10 cellular contexts compared by ENCODE assay signal in genomic region chr15:89813381-89814111, GRCh38. TPM values are rescaled to one million over a fixed set of nuclear protein-coding genes. Genes with fewer than 3 reads are reported as not detected.
DNase-seq lines count a peak whose midpoint lies in the region; ATAC-seq, FAIRE-seq and TF ChIP-seq lines count a peak whose summit lies in the region.
"Had no signal": no experiment of that assay in that cellular context is flagged by ENCODE, and none has a peak within 500 bp of the region (broad histone marks: within the 10 kb centered on the region; RNA-seq: fewer than 3 reads in every experiment).

No MANE protein-coding gene starts in this region.

- no peak overlapping the region for H3K9ac ChIP-seq in iPS-15b (ENCODE audit: low read depth, low read length)

- 82 to 90% (median 88%) methylated on average over 13 of the region's 13 CpGs for WGBS in small intestine, 3 donors

- H3K27ac Mint-ChIP-seq in T-helper 1 cell treated with Interleukin-12 subunit alpha and Interleukin-12 subunit beta and Interleukin-4 antibody, amounts not matched to agents 30 μg/mL and 1 μg/mL, for 36 hours = no peak overlapping the region

- DNase-seq in T-helper 1 cell (no peak), small intestine (no peak), HK-2 (ENCODE audit: unreplicated experiment) (no peak), T-helper 9 cell (no peak)
- DNase-seq: adrenal gland had no signal

- peaks cover 45% of the 10 kb centered on the region for H3K27me3 Mint-ChIP-seq in T-helper 1 cell treated with Interleukin-12 subunit alpha and Interleukin-12 subunit beta and Interleukin-4 antibody, amounts not matched to agents 30 μg/mL and 1 μg/mL, for 36 hours (ENCODE audit: low read depth)

- peak overlapping the region; percentile 98; the same call in 1 of the 2 replicates for H3K27ac ChIP-seq in VCaP
- peak overlapping the region; percentile 47 to 88 for H3K27ac ChIP-seq in small intestine (ENCODE audit: low read depth in 1 of 2, low read length in 1 of 2)

- peak overlapping the region; percentile 58 for H3K4me3 Mint-ChIP-seq in T-helper 1 cell treated with Interleukin-12 subunit alpha and Interleukin-12 subunit beta and Interleukin-4 antibody, amounts not matched to agents 30 μg/mL and 1 μg/mL, for 36 hours

- no peak for FAIRE-seq in small intestine (lab: Jason Lieb, UNC)
- FAIRE-seq: A204.1 had no signal

- peaks cover 6% of the 10 kb centered on the region for H3K36me3 Mint-ChIP-seq in T-helper 1 cell treated with Interleukin-12 subunit alpha and Interleukin-12 subunit beta and Interleukin-4 antibody, amounts not matched to agents 30 μg/mL and 1 μg/mL, for 36 hours (ENCODE audit: low read depth)

- H3K9me3 ChIP-seq in iPS-15b (ENCODE audit: control insufficient read depth, insufficient read depth, low read length) (peaks cover 4% of the 10 kb centered on the region), small intestine (ENCODE audit: control insufficient read depth, low read depth) (no peaks in the 10 kb centered on the region)
- H3K9me3 ChIP-seq: adrenal gland had no signal

- peaks cover 34% of the 10 kb centered on the region for H3K27me3 ChIP-seq in iPS-15b (ENCODE audit: control insufficient read depth, insufficient read depth, low read length)
- no peaks in the 10 kb centered on the region for H3K27me3 ChIP-seq in small intestine (ENCODE audit: control insufficient read depth in 2 of 2, insufficient read depth in 2 of 2, low read length in 2 of 2)

- peaks cover 7% of the 10 kb centered on the region for H3K4me1 Mint-ChIP-seq in T-helper 1 cell treated with Interleukin-12 subunit alpha and Interleukin-12 subunit beta and Interleukin-4 antibody, amounts not matched to agents 30 μg/mL and 1 μg/mL, for 36 hours (ENCODE audit: low read depth)

- H3K4me3 ChIP-seq in iPS-15b (ENCODE audit: low read depth, low read length) (peak overlapping the region; percentile 45), small intestine (ENCODE audit: low read depth in 1 of 2, low read length in 2 of 2) (peak overlapping the region in 1 of 2 donors; percentile 56)

- peaks cover 8% of the 10 kb centered on the region for H3K9me3 Mint-ChIP-seq in T-helper 1 cell treated with Interleukin-12 subunit alpha and Interleukin-12 subunit beta and Interleukin-4 antibody, amounts not matched to agents 30 μg/mL and 1 μg/mL, for 36 hours

- no peak for ATAC-seq in GM19035 (IDR thresholded peaks at IDR 0.05; ENCODE audit: unreplicated experiment)

- H3K4me1 ChIP-seq in iPS-15b (ENCODE audit: control insufficient read depth, insufficient read depth, low read length) (no peaks in the 10 kb centered on the region), small intestine (ENCODE audit: control insufficient read depth in 2 of 2, insufficient read depth in 1 of 2, low read depth in 1 of 2, low read length in 1 of 2) (peaks cover 2 to 5% of the 10 kb centered on the region in 2 donors)

- H3K36me3 ChIP-seq in iPS-15b (ENCODE audit: control insufficient read depth, insufficient read depth, low read length) = no peaks in the 10 kb centered on the region
- no peaks in the 10 kb centered on the region for H3K36me3 ChIP-seq in small intestine (ENCODE audit: control insufficient read depth in 2 of 2, insufficient read depth in 2 of 2, low read length in 2 of 2)
- H3K36me3 ChIP-seq: adrenal gland had no signal

- TF ChIP-seq CTCF in VCaP (conservative IDR thresholded peaks at IDR 0.05) = no peak

RNA-seq across cellular contexts. Expression of gene ANPEP, which starts 1.1 kb away (rescaled TPM):
- polyA plus RNA-seq in small intestine = 1,000 to 10,000 TPM; 1,286 to 3,293 (median 3,150) TPM

RNA-seq across cellular contexts. Expression of gene MESP2, which starts 37.4 kb away (rescaled TPM):
- polyA plus RNA-seq in small intestine = under 1 TPM in 1 of 3 donors, not detected in 2; 0.39 TPM
